In genomic region chr4:110867251-110867960, GRCh38 we compare ENCODE assay signal across 11 cellular contexts.
A peak's percentile ranks its signal among the peaks of the same experiment; 100 is the strongest.
DNase-seq lines count a peak whose midpoint lies in the region; ATAC-seq and TF ChIP-seq lines count a peak whose summit lies in the region.
"Had no signal": no experiment of that assay in that cellular context is flagged by ENCODE, and none has a peak within 500 bp of the region (broad histone marks: within the 10 kb centered on the region; RNA-seq: fewer than 3 reads in every experiment).

No MANE protein-coding gene starts in this region.

- DNase-seq in adipocyte (ENCODE audit: low read depth) (peak; percentile 48), testis (no peak), globus pallidus (ENCODE audit: low spot score) (no peak), GF-D8 (lab: John Stamatoyannopoulos, UW) (no peak), NCI-H1930 (lab: John Stamatoyannopoulos, UW) (no peak)
- DNase-seq: CD8-positive, alpha-beta memory T cell; dorsolateral prefrontal cortex had no signal

- no peaks in the 10 kb centered on the region for H3K9me3 ChIP-seq in adipocyte (ENCODE audit: control insufficient read depth, low read length)
- H3K9me3 ChIP-seq in testis: no peaks in the 10 kb centered on the region

- H3K4me3 ChIP-seq in adipocyte (ENCODE audit: low read length): no peak overlapping the region
- no peak overlapping the region for H3K4me3 ChIP-seq in testis
- H3K4me3 ChIP-seq: dorsolateral prefrontal cortex, skin epidermis had no signal

- H3K27me3 ChIP-seq in adipocyte (replicated peaks; ENCODE audit: control insufficient read depth, insufficient read depth, low read length) (no peaks in the 10 kb centered on the region), testis (no peaks in the 10 kb centered on the region)
- H3K27me3 ChIP-seq: dorsolateral prefrontal cortex had no signal

- no peak for TF ChIP-seq POLR2A in testis (IDR thresholded peaks at IDR 0.05)

- H3K36me3 ChIP-seq in adipocyte (ENCODE audit: control insufficient read depth, insufficient read depth, low read length, severe bottlenecking): no peaks in the 10 kb centered on the region
- no peaks in the 10 kb centered on the region for H3K36me3 ChIP-seq in testis (ENCODE audit: low read depth, missing control alignments)

- peaks cover 54% of the 10 kb centered on the region for H3K4me1 ChIP-seq in adipocyte (ENCODE audit: control insufficient read depth, insufficient read depth, low read length)
- no peaks in the 10 kb centered on the region for H3K4me1 ChIP-seq in testis

- WGBS in testis, 2 donors: 78 to 83% methylated on average over 3 of the region's 3 CpGs

- TF ChIP-seq CTCF in testis (IDR thresholded peaks at IDR 0.05): no peak

- no peak overlapping the region for H3K27ac ChIP-seq in testis
- H3K27ac ChIP-seq: dorsolateral prefrontal cortex had no signal

- ATAC-seq in GM18520 (IDR thresholded peaks at IDR 0.05; ENCODE audit: unreplicated experiment) (peak; percentile 69), GM21515 (IDR thresholded peaks at IDR 0.05; ENCODE audit: unreplicated experiment) (peak; percentile 65), HG03060 (IDR thresholded peaks at IDR 0.05; ENCODE audit: low read depth, unreplicated experiment) (peak; percentile 48)

- intact Hi-C loops in testis (cut with DNase I; ENCODE audit: low total_unique reads): no loop called here

- H3K9ac ChIP-seq in adipocyte (ENCODE audit: low read length): no peak overlapping the region
